ENCODE assay signal across 8 cellular contexts in genomic region chr15:77659350-77660321, GRCh38. TPM values are rescaled to one million over a fixed set of nuclear protein-coding genes. Genes with fewer than 3 reads are reported as not detected.
A peak's percentile ranks its signal among the peaks of the same experiment; 100 is the strongest.
DNase-seq lines count a peak whose midpoint lies in the region; ATAC-seq and TF ChIP-seq lines count a peak whose summit lies in the region.

No MANE protein-coding gene starts in this region.

- no peak overlapping the region for H3K4me2 ChIP-seq in KMS-11

- no peaks in the 10 kb centered on the region for H3K4me1 ChIP-seq in KMS-11 (ENCODE audit: low read depth, poor library complexity, severe bottlenecking)

- intact Hi-C loops in sciatic nerve (cut with DNase I): no loop called here

- no peak overlapping the region for H2AFZ ChIP-seq in KMS-11 (ENCODE audit: low read depth)

- TF ChIP-seq CTCF in KMS-11 (conservative IDR thresholded peaks at IDR 0.05; ENCODE audit: low read depth, low read length): peak; percentile 34; the same call in 1 of the 2 replicates
- TF ChIP-seq CTCF in fibroblast of pulmonary artery (IDR thresholded peaks at IDR 0.05; ENCODE audit: low read length, missing control alignments): peak; percentile 37

- H3K9me3 ChIP-seq in SK-N-MC (ENCODE audit: low read depth, low read length): no peaks in the 10 kb centered on the region

- ATAC-seq in sciatic nerve: no peak
- ATAC-seq in HG03025 (IDR thresholded peaks at IDR 0.05; ENCODE audit: low FRiP score, unreplicated experiment): no peak

- no peaks in the 10 kb centered on the region for H4K20me1 ChIP-seq in KMS-11 (ENCODE audit: insufficient read depth)

- H3K4me3 ChIP-seq in KMS-11 (IDR thresholded peaks at IDR 0.05; ENCODE audit: insufficient read depth, low read depth, low read length) (no peak overlapping the region), SK-N-MC (peak overlapping the region; percentile 50), fibroblast of pulmonary artery (replicated peaks; ENCODE audit: low read depth, low read length) (no peak overlapping the region)

- H3K27ac ChIP-seq in KMS-11 (no peak overlapping the region), SK-N-MC (peak overlapping the region; percentile 90)

- H3K27me3 ChIP-seq in KMS-11 (ENCODE audit: insufficient read depth, low read depth): peaks cover 65% of the 10 kb centered on the region

- H3K36me3 ChIP-seq in KMS-11 (ENCODE audit: insufficient read depth) (no peaks in the 10 kb centered on the region), SK-N-MC (ENCODE audit: insufficient read depth, low read length) (no peaks in the 10 kb centered on the region)

- peak; percentile 59 for DNase-seq in NK-92 treated with Interleukin-12 subunit alpha and Interleukin-12 subunit beta, amount 100 ng/mL, for 24 hours (lab: John Stamatoyannopoulos, UW)
- DNase-seq in NK-92 (lab: John Stamatoyannopoulos, UW; ENCODE audit: unreplicated experiment) (no peak), SK-N-MC (ENCODE audit: low read depth, low spot score) (peak; percentile 51), fibroblast of pulmonary artery (ENCODE audit: low read depth) (peak; percentile 50), sciatic nerve (ENCODE audit: low spot score) (peak; percentile 70), T-helper 1 cell (no peak)

- H3K9ac ChIP-seq in KMS-11: no peak overlapping the region
- H3K9ac ChIP-seq in SK-N-MC (ENCODE audit: insufficient read length): peak overlapping the region; percentile 32

- H3K79me2 ChIP-seq in KMS-11 (ENCODE audit: insufficient read depth, low read depth): no peaks in the 10 kb centered on the region

RNA-seq across cellular contexts. Expression of gene LINGO1, which starts 26.9 kb away (rescaled TPM):
- total RNA-seq in sciatic nerve: 5.3 TPM

Comparison
In these comparisons a context has a peak if more than half of its experiments do, and no peak if none do; other contexts are left out.
1. DNase-seq: peak in NK-92 treated with Interleukin-12 subunit alpha and Interleukin-12 subunit beta, amount 100 ng/mL, for 24 hours (single experiment), SK-N-MC (single experiment), fibroblast of pulmonary artery (single experiment) and sciatic nerve (single experiment); none in NK-92 (single experiment) and T-helper 1 cell (0 of 5).